ENCODE assay signal across 20 cellular contexts in the genomic region with DNA sequence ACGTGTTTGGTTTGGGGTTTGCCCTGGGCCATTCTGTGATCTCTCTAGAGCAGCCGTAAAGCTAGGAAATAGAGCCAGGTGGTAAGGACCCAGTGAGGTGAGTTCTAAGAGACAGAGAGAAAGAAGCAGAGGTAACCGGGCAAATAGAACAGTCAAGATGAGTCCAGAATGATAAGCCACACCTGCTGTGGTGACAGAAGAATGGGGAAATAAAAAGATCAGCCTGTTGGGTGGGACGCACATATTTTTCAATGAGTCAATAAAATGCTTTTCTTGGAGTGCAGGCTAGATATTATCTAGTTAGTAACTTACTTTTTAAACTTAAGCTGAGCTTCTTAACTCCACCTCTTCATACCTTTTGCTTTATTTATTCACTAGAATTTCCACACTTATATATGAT.
"Had no signal": no experiment of that assay in that cellular context is flagged by ENCODE, and none has a peak within 500 bp of the region (broad histone marks: within the 10 kb centered on the region; RNA-seq: fewer than 3 reads in every experiment).

No MANE protein-coding gene starts in this region.

- H2AFZ ChIP-seq: parathyroid adenoma had no signal

- H3K4me1 Mint-ChIP-seq: nephron had no signal

- H3K27me3 Mint-ChIP-seq: memory B cell, naive B cell had no signal

- H3K4me1 ChIP-seq: colonic mucosa, left ventricle myocardium inferior, lower lobe of right lung, parathyroid adenoma, prostate gland, right lobe of liver, stomach had no signal

- H3K36me3 ChIP-seq: colonic mucosa, heart left ventricle, left ventricle myocardium inferior, lower lobe of right lung, prostate gland, right lobe of liver, spleen, stomach, thoracic aorta, transverse colon had no signal

- H3K9ac ChIP-seq: parathyroid adenoma had no signal

- H3K4me3 ChIP-seq: colonic mucosa, heart left ventricle, left ventricle myocardium inferior, lower lobe of right lung, prostate gland, right lobe of liver, spleen, stomach, thoracic aorta, transverse colon had no signal

- H3K27me3 ChIP-seq: colonic mucosa, heart left ventricle, right lobe of liver, spleen, stomach, transverse colon had no signal

- H3K79me2 ChIP-seq: parathyroid adenoma had no signal

- DNase-seq: colonic mucosa; dermis blood vessel endothelial cell; heart left ventricle; hippocampal formation; left ventricle myocardium inferior; lower lobe of right lung; midbrain; naive B cell; retina; right lobe of liver; spleen; stimulated activated naive CD4-positive, alpha-beta T cell; stomach; substantia nigra; transverse colon had no signal

- H3K9me3 Mint-ChIP-seq: memory B cell, naive B cell had no signal

- ATAC-seq: heart left ventricle, lower lobe of right lung, right lobe of liver had no signal

- H3K27ac ChIP-seq: colonic mucosa, heart left ventricle, left ventricle myocardium inferior, lower lobe of right lung, parathyroid adenoma, prostate gland, right lobe of liver, spleen, stomach, thoracic aorta, transverse colon had no signal

- H3K36me3 Mint-ChIP-seq: memory B cell, naive B cell had no signal

- H3K9me3 ChIP-seq: colonic mucosa, heart left ventricle, left ventricle myocardium inferior, lower lobe of right lung, prostate gland, right lobe of liver, spleen, stomach, thoracic aorta, transverse colon had no signal

- H3K4me3 Mint-ChIP-seq: memory B cell, naive B cell, nephron had no signal

- H3K27ac Mint-ChIP-seq: memory B cell, nephron had no signal
